Comparison of ENCODE assay signal across 22 cellular contexts in genomic region chr21:19181604-19182140, GRCh38.
DNase-seq lines count a peak whose midpoint lies in the region; ATAC-seq, FAIRE-seq and TF ChIP-seq lines count a peak whose summit lies in the region.
"Had no signal": no experiment of that assay in that cellular context is flagged by ENCODE, and none has a peak within 500 bp of the region (broad histone marks: within the 10 kb centered on the region; RNA-seq: fewer than 3 reads in every experiment).

No MANE protein-coding gene starts in this region.

- FAIRE-seq in HepG2 (lab: Jason Lieb, UNC) (no peak), small intestine (lab: Jason Lieb, UNC) (no peak)
- FAIRE-seq: A549, GM12892, H1 had no signal

- no peaks in the 10 kb centered on the region for H3K79me2 ChIP-seq in HepG2 (ENCODE audit: insufficient read depth, low read length)

- intact Hi-C loops in HepG2 (cut with micrococcal nuclease; ENCODE audit: unreplicated experiment): no loop called here
- intact Hi-C loops in body of pancreas (cut with DNase I): no loop called here

- TF ChIP-seq POLR2A in HepG2 (IDR thresholded peaks at IDR 0.05; ENCODE audit: insufficient read depth in 1 of 2, low read depth in 2 of 2, low read length in 2 of 2) (no peak), body of pancreas (IDR thresholded peaks at IDR 0.05) (no peak)

- CTCF ChIA-PET in HepG2 (lab: Yijun Ruan, JAX; ENCODE audit: low intra/inter-chr PET ratio, low total read pairs): no interaction called here

- H3K4me2 ChIP-seq in HepG2 (ENCODE audit: low read depth, low read length): no peak overlapping the region
- H3K4me2 ChIP-seq: A549; BLaER1 treated with 17β-estradiol and CSF1 and Interleukin-3, amounts not matched to agents 10 nM and 100 nM had no signal

- DNase-seq in HepG2 (ENCODE audit: low spot score) (no peak), body of pancreas (peak in 3 of 4 donors; percentile 4 to 15 (median 15)), small intestine (peak; percentile 70), CD1c-positive myeloid dendritic cell (ENCODE audit: extremely low spot score) (no peak), SW 1271 (lab: John Stamatoyannopoulos, UW) (no peak)
- DNase-seq: 8988T; ACHN; AML-193; BE2C; Calu3; CD4-positive, alpha-beta memory T cell; COR-L47; DMS53; DMS79 treated with DMSO at 0.1 percent for 48 hours; GM23248; H7; HCEC 1CT had no signal

- BruUV-seq in HepG2 (replicated peaks; lab: Mats Ljungman, UMichigan): no TSS peak

- H4K20me1 ChIP-seq in HepG2 (ENCODE audit: insufficient read depth, low read length): no peaks in the 10 kb centered on the region
- H4K20me1 ChIP-seq: BLaER1 treated with 17β-estradiol and CSF1 and Interleukin-3, amounts not matched to agents 10 nM and 100 nM had no signal

- H3K36me3 ChIP-seq in liver (ENCODE audit: control insufficient read depth in 4 of 4, insufficient read depth in 3 of 4, low read depth in 1 of 4, low read length in 3 of 4): no peaks in the 10 kb centered on the region
- H3K36me3 ChIP-seq in HepG2 (replicated peaks in 1 of 2; ENCODE audit: control insufficient read depth in 1 of 2, insufficient read depth in 2 of 2, low read length in 2 of 2): no peaks in the 10 kb centered on the region
- no peaks in the 10 kb centered on the region for H3K36me3 ChIP-seq in body of pancreas (replicated peaks in 1 of 2; ENCODE audit: insufficient read depth in 1 of 2, low read depth in 2 of 2)
- H3K36me3 ChIP-seq in small intestine (ENCODE audit: control insufficient read depth in 2 of 2, insufficient read depth in 2 of 2, low read length in 2 of 2): no peaks in the 10 kb centered on the region
- H3K36me3 ChIP-seq: BE2C; BLaER1 treated with 17β-estradiol and CSF1 and Interleukin-3, amounts not matched to agents 10 nM and 100 nM had no signal

- no peak for TF ChIP-seq EP300 in HepG2 (IDR thresholded peaks at IDR 0.05; ENCODE audit: low read depth in 2 of 2, low read length in 2 of 2)
- TF ChIP-seq EP300 in HepG2 (CRISPR knock-in tag; IDR thresholded peaks at IDR 0.05; ENCODE audit: borderline replicate concordance): no peak

- ATAC-seq in HepG2 (no peak), body of pancreas (no peak)
- ATAC-seq: A549 had no signal

- H3K9ac ChIP-seq in liver (ENCODE audit: low read depth in 1 of 2, low read length in 2 of 2) (no peak overlapping the region), HepG2 (ENCODE audit: insufficient read depth, low read depth, low read length) (no peak overlapping the region)
- H3K9ac ChIP-seq: BLaER1 treated with 17β-estradiol and CSF1 and Interleukin-3, amounts not matched to agents 10 nM and 100 nM; GM23248 had no signal

- H3K4me3 ChIP-seq in liver (ENCODE audit: low read depth in 1 of 3, low read length in 3 of 3) (no peak overlapping the region), HepG2 (replicated peaks in 1 of 3; ENCODE audit: insufficient read depth in 1 of 3, low read depth in 2 of 3, low read length in 3 of 3) (no peak overlapping the region), body of pancreas (no peak overlapping the region), small intestine (ENCODE audit: low read depth in 1 of 2, low read length in 2 of 2) (no peak overlapping the region)
- H3K4me3 ChIP-seq: A549; BLaER1 treated with 17β-estradiol and CSF1 and Interleukin-3, amounts not matched to agents 10 nM and 100 nM; GM23248 had no signal

- TF ChIP-seq RAD21 in liver (IDR thresholded peaks at IDR 0.05) (no peak), HepG2 (CRISPR knock-in tag; IDR thresholded peaks at IDR 0.05) (no peak)

- H3K27me3 ChIP-seq in liver (ENCODE audit: control insufficient read depth in 4 of 4, insufficient read depth in 4 of 4, low read length in 3 of 4) (no peaks in the 10 kb centered on the region), HepG2 (ENCODE audit: control insufficient read depth in 1 of 2, insufficient read depth in 2 of 2, low read length in 2 of 2) (no peaks in the 10 kb centered on the region; a peak in 1 of 5 replicates), body of pancreas (no peaks in the 10 kb centered on the region), small intestine (ENCODE audit: control insufficient read depth in 2 of 2, insufficient read depth in 2 of 2, low read length in 2 of 2) (no peaks in the 10 kb centered on the region)
- H3K27me3 ChIP-seq: BE2C; BLaER1 treated with 17β-estradiol and CSF1 and Interleukin-3, amounts not matched to agents 10 nM and 100 nM had no signal

- 59% methylated on average over 3 of the region's 3 CpGs for WGBS in liver
- under 1% methylated on average over 3 of the region's 3 CpGs for WGBS in HepG2 (ENCODE audit: low lambda C conversion rate)
- 40 to 53% methylated on average over 3 of the region's 3 CpGs for WGBS in body of pancreas, 2 donors
- WGBS in small intestine, 3 donors: 51 to 75% (median 52%) methylated on average over 3 of the region's 3 CpGs

- H3K27ac ChIP-seq in liver (ENCODE audit: low read depth in 1 of 2, low read length in 2 of 2) (no peak overlapping the region), HepG2 (ENCODE audit: extremely low read length, insufficient read depth, low read length) (no peak overlapping the region), body of pancreas (no peak overlapping the region), small intestine (ENCODE audit: low read depth in 1 of 2, low read length in 1 of 2) (no peak overlapping the region)
- H3K27ac ChIP-seq: A549; BLaER1 treated with 17β-estradiol and CSF1 and Interleukin-3, amounts not matched to agents 10 nM and 100 nM; GM23248 had no signal

- H3K9me3 ChIP-seq in liver (ENCODE audit: control insufficient read depth in 4 of 4, low read length in 3 of 4) (no peaks in the 10 kb centered on the region), HepG2 (ENCODE audit: low read length) (peaks cover 81% of the 10 kb centered on the region), body of pancreas (no peaks in the 10 kb centered on the region), small intestine (ENCODE audit: control insufficient read depth, low read depth) (no peaks in the 10 kb centered on the region)
- H3K9me3 ChIP-seq: A549; BE2C; BLaER1 treated with 17β-estradiol and CSF1 and Interleukin-3, amounts not matched to agents 10 nM and 100 nM had no signal

- POLR2A ChIA-PET in HepG2 (lab: Yijun Ruan, JAX): no interaction called here

- H3K4me1 ChIP-seq in liver (ENCODE audit: control insufficient read depth in 4 of 4, insufficient read depth in 4 of 4, low read length in 3 of 4): no peaks in the 10 kb centered on the region
- no peaks in the 10 kb centered on the region for H3K4me1 ChIP-seq in HepG2 (ENCODE audit: insufficient read depth, low read length)
- H3K4me1 ChIP-seq in body of pancreas: no peaks in the 10 kb centered on the region
- H3K4me1 ChIP-seq in small intestine (ENCODE audit: control insufficient read depth in 2 of 2, insufficient read depth in 1 of 2, low read depth in 1 of 2, low read length in 1 of 2): no peaks in the 10 kb centered on the region
- H3K4me1 ChIP-seq: A549; BE2C; BLaER1 treated with 17β-estradiol and CSF1 and Interleukin-3, amounts not matched to agents 10 nM and 100 nM had no signal

- in situ Hi-C loops in HepG2 (cut with HindIII; ENCODE audit: extremely low pct_ligation_motif_present, low pct_unique_long_range_greater_than_20kb): no loop called here

- no peak for TF ChIP-seq CTCF in liver (IDR thresholded peaks at IDR 0.05; ENCODE audit: low read depth, low read length, missing input control)
- TF ChIP-seq CTCF in HepG2 (CRISPR knock-in tag; IDR thresholded peaks at IDR 0.05): no peak
- no peak for TF ChIP-seq CTCF in body of pancreas (IDR thresholded peaks at IDR 0.05)

- no peak overlapping the region for H2AFZ ChIP-seq in HepG2 (ENCODE audit: low read length)
- H2AFZ ChIP-seq: GM23248 had no signal

TF ChIP-seq in liver, 16 proteins besides CTCF, POLR2A, EP300 and RAD21:
- TF ChIP-seq FOXA1 (IDR thresholded peaks at IDR 0.05): no peak
- peak; percentile 50 to 53 for TF ChIP-seq HNF4A (conservative IDR thresholded peaks at IDR 0.05)

TF ChIP-seq in HepG2, 621 proteins besides CTCF, POLR2A, EP300 and RAD21 (continues in another document):
- no peak for TF ChIP-seq RELA (CRISPR knock-in tag; IDR thresholded peaks at IDR 0.05)
- TF ChIP-seq MLXIP (CRISPR knock-in tag; IDR thresholded peaks at IDR 0.05; ENCODE audit: borderline replicate concordance): no peak
- TF ChIP-seq SRSF4 (IDR thresholded peaks at IDR 0.05; ENCODE audit: low read depth, low read length, poor library complexity, severe bottlenecking): no peak
- no peak for TF ChIP-seq ZBTB49 (CRISPR knock-in tag; IDR thresholded peaks at IDR 0.05; ENCODE audit: borderline replicate concordance)

Comparison
In these comparisons a context has a peak if more than half of its experiments do, and no peak if none do; other contexts are left out.
1. DNase-seq: peak in body of pancreas (3 of 4) and small intestine (single experiment); none in HepG2 (single experiment), CD1c-positive myeloid dendritic cell (single experiment) and SW 1271 (0 of 2).